In the genomic region with DNA sequence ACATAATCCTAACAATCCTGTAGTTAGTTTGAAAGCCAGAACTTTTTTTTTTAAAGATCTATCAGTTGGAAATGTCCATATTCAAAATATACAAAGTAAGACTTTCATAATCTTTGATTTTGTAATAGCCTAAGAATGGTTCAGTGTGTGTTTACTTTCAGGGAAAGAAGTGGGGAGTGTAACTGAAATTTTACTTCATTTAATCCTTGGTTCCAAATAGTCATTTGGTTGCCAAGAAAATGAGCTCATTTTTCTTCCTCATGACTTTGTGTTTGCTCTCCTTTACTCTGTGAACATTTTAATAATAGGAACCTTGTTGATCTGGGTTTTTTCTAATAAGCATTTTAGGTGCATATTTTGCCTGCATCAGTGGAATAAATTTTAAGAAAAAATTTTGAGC, we compare ENCODE assay signal across 16 cellular contexts.
DNase-seq lines count a peak whose midpoint lies in the region; ATAC-seq and TF ChIP-seq lines count a peak whose summit lies in the region.
"Had no signal": no experiment of that assay in that cellular context is flagged by ENCODE, and none has a peak within 500 bp of the region (broad histone marks: within the 10 kb centered on the region; RNA-seq: fewer than 3 reads in every experiment).

No MANE protein-coding gene starts in this region.

- ATAC-seq in Right ventricle myocardium inferior: peak; percentile 60
- peak; percentile 69 for ATAC-seq in body of pancreas
- peak; percentile 58 for ATAC-seq in upper lobe of right lung
- ATAC-seq in activated T-cell treated with anti-CD3 and anti-CD28 coated beads, Interleukin-2, amount 50 U/mL, for 4 hours: no peak
- ATAC-seq in GM21737 (IDR thresholded peaks at IDR 0.05; ENCODE audit: unreplicated experiment): no peak

- H3K4me1 Mint-ChIP-seq in activated T-cell treated with anti-CD3 and anti-CD28 coated beads, Interleukin-2, amount 50 U/mL, for 4 hours (ENCODE audit: low read depth): no peaks in the 10 kb centered on the region
- H3K4me1 Mint-ChIP-seq: neural crest cell had no signal

- intact Hi-C loops in Right ventricle myocardium inferior (cut with DNase I): no loop called here
- intact Hi-C loops in body of pancreas (cut with DNase I): no loop called here
- intact Hi-C loops in upper lobe of right lung (cut with DNase I): no loop called here

- H3K27me3 ChIP-seq in right atrium auricular region (no peaks in the 10 kb centered on the region), body of pancreas (no peaks in the 10 kb centered on the region), upper lobe of right lung (no peaks in the 10 kb centered on the region)
- H3K27me3 ChIP-seq: adrenal gland had no signal

- no peaks in the 10 kb centered on the region for H3K27me3 Mint-ChIP-seq in activated T-cell treated with anti-CD3 and anti-CD28 coated beads, Interleukin-2, amount 50 U/mL, for 4 hours (ENCODE audit: low read depth)
- H3K27me3 Mint-ChIP-seq: stimulated activated naive CD8-positive, alpha-beta T cell treated with anti-CD3 and anti-CD28 coated beads, Interleukin-15, Interleukin-2, amounts not matched to agents 100 ng/mL and 50 ng/mL, for 24 hours had no signal

- DNase-seq in Right ventricle myocardium inferior (ENCODE audit: missing footprints): no peak
- DNase-seq in right atrium auricular region (ENCODE audit: low spot score): no peak
- DNase-seq in body of pancreas: no peak
- peak; percentile 69 for DNase-seq in iris pigment epithelial cell (ENCODE audit: low read depth)
- DNase-seq in upper lobe of right lung: no peak
- no peak for DNase-seq in kidney glomerular epithelial cell (lab: John Stamatoyannopoulos, UW)
- DNase-seq in activated T-cell treated with anti-CD3 and anti-CD28 coated beads, Interleukin-2, amount 50 U/mL, for 4 hours: no peak
- DNase-seq: activated CD4-positive, alpha-beta T cell treated with anti-CD3 and anti-CD28 coated beads for 1 hour; adrenal gland; EL; NCI-H1694; right cardiac atrium; T1000 had no signal

- H3K4me3 Mint-ChIP-seq in activated T-cell treated with anti-CD3 and anti-CD28 coated beads, Interleukin-2, amount 50 U/mL, for 4 hours: no peak overlapping the region
- H3K4me3 Mint-ChIP-seq: neural crest cell; stimulated activated naive CD8-positive, alpha-beta T cell treated with anti-CD3 and anti-CD28 coated beads, Interleukin-15, Interleukin-2, amounts not matched to agents 100 ng/mL and 50 ng/mL, for 24 hours had no signal

- TF ChIP-seq POLR2A in body of pancreas (IDR thresholded peaks at IDR 0.05): no peak

- H3K4me1 ChIP-seq in right atrium auricular region: no peaks in the 10 kb centered on the region
- H3K4me1 ChIP-seq in body of pancreas: no peaks in the 10 kb centered on the region
- peaks cover 5% of the 10 kb centered on the region for H3K4me1 ChIP-seq in upper lobe of right lung
- H3K4me1 ChIP-seq: adrenal gland had no signal

- no peaks in the 10 kb centered on the region for H3K9me3 ChIP-seq in right atrium auricular region
- peaks cover 0 to 5% (median 0%) of the 10 kb centered on the region in 3 donors for H3K9me3 ChIP-seq in body of pancreas
- no peaks in the 10 kb centered on the region for H3K9me3 ChIP-seq in upper lobe of right lung
- H3K9me3 ChIP-seq: adrenal gland had no signal

- H3K4me3 ChIP-seq in right atrium auricular region: no peak overlapping the region
- no peak overlapping the region for H3K4me3 ChIP-seq in body of pancreas
- no peak overlapping the region for H3K4me3 ChIP-seq in upper lobe of right lung
- H3K4me3 ChIP-seq: adrenal gland had no signal

- H3K36me3 Mint-ChIP-seq in activated T-cell treated with anti-CD3 and anti-CD28 coated beads, Interleukin-2, amount 50 U/mL, for 4 hours (ENCODE audit: insufficient read depth): no peaks in the 10 kb centered on the region

- peaks cover 12% of the 10 kb centered on the region for H3K9me3 Mint-ChIP-seq in activated T-cell treated with anti-CD3 and anti-CD28 coated beads, Interleukin-2, amount 50 U/mL, for 4 hours

- H3K36me3 ChIP-seq in right atrium auricular region (no peaks in the 10 kb centered on the region), body of pancreas (replicated peaks in 1 of 2; ENCODE audit: insufficient read depth in 1 of 2, low read depth in 2 of 2) (no peaks in the 10 kb centered on the region), upper lobe of right lung (no peaks in the 10 kb centered on the region)
- H3K36me3 ChIP-seq: adrenal gland had no signal

- TF ChIP-seq CTCF in right atrium auricular region (IDR thresholded peaks at IDR 0.05) (no peak), body of pancreas (IDR thresholded peaks at IDR 0.05) (no peak), upper lobe of right lung (IDR thresholded peaks at IDR 0.05) (no peak)

- H3K27ac ChIP-seq in right atrium auricular region (no peak overlapping the region), body of pancreas (no peak overlapping the region), upper lobe of right lung (no peak overlapping the region)
- H3K27ac ChIP-seq: adrenal gland had no signal

Comparison
In these comparisons a context has a peak if more than half of its experiments do, and no peak if none do; other contexts are left out.
1. ATAC-seq: peak in Right ventricle myocardium inferior (single experiment), body of pancreas (single experiment) and upper lobe of right lung (single experiment); none in activated T-cell treated with anti-CD3 and anti-CD28 coated beads, Interleukin-2, amount 50 U/mL, for 4 hours (0 of 2) and GM21737 (single experiment).